Comparison of ENCODE assay signal across 26 cellular contexts in the genomic region with DNA sequence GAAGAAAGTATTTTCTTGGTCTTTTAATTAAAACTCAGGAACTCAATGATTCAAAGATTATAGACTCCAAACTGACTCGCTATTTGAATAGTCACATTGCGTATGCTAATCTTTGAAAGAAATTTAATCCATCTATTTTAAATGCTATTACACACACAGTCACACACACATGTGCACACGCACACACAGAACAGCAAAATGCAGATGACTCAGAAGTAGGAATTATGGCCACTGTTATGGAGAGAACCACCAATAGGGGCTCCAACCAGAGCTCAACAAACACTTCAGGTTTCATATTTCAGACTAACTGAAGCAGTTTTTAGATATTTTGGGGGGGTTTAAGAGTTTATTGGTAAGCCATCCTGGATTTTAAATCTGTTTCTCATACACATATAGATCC.
DNase-seq lines count a peak whose midpoint lies in the region; ATAC-seq, FAIRE-seq and TF ChIP-seq lines count a peak whose summit lies in the region.
"Had no signal": no experiment of that assay in that cellular context is flagged by ENCODE, and none has a peak within 500 bp of the region (broad histone marks: within the 10 kb centered on the region; RNA-seq: fewer than 3 reads in every experiment).

No MANE protein-coding gene starts in this region.

- H3K9ac ChIP-seq in mesenchymal stem cell (ENCODE audit: low read length), result no peak overlapping the region
- H3K9ac ChIP-seq: neural progenitor cell had no signal

- no peak overlapping the region for H2AFZ ChIP-seq in mesenchymal stem cell (ENCODE audit: low read depth, low read length)
- H2AFZ ChIP-seq: neural progenitor cell had no signal

- POLR2A ChIA-PET in CD8-positive, alpha-beta T cell (lab: Charles Lee), result no interaction called here

- H3K27ac ChIP-seq in mesenchymal stem cell (ENCODE audit: low read length, poor library complexity, severe bottlenecking), result peak overlapping the region; percentile 61
- H3K27ac ChIP-seq in CD8-positive, alpha-beta T cell (ENCODE audit: low read depth, low read length), result no peak overlapping the region
- no peak overlapping the region for H3K27ac ChIP-seq in ovary
- H3K27ac ChIP-seq: ascending aorta, neural progenitor cell, prostate gland, skin epidermis had no signal

- H3K4me3 ChIP-seq in astrocyte of the spinal cord (ENCODE audit: low read depth, low read length), result no peak overlapping the region
- no peak overlapping the region for H3K4me3 ChIP-seq in mesenchymal stem cell (ENCODE audit: insufficient read depth in 1 of 2, low read depth in 1 of 2, low read length in 2 of 2)
- no peak overlapping the region for H3K4me3 ChIP-seq in CD8-positive, alpha-beta T cell (ENCODE audit: low read depth, low read length)
- no peak overlapping the region for H3K4me3 ChIP-seq in ovary
- H3K4me3 ChIP-seq: ascending aorta, HAP-1, mucosa of descending colon, neural progenitor cell, prostate gland, skin epidermis had no signal

- intact Hi-C loops in CD8-positive, alpha-beta T cell (cut with DNase I, micrococcal nuclease), result no loop called here
- intact Hi-C loops in ovary (cut with DNase I), result no loop called here

- H3K36me3 Mint-ChIP-seq in CD8-positive, alpha-beta T cell, result no peaks in the 10 kb centered on the region
- H3K36me3 Mint-ChIP-seq: activated naive CD4-positive, alpha-beta T cell treated with anti-CD3 and anti-CD28 coated beads, Interleukin-2, amount 10 ng/mL, durations not matched to agents 7 days and 5 days; immature natural killer cell; neural progenitor cell had no signal

- peak overlapping the region; percentile 73 for H2AK5ac ChIP-seq in mesenchymal stem cell (ENCODE audit: low read length, severe bottlenecking)

- H2BK120ac ChIP-seq in mesenchymal stem cell (ENCODE audit: low read depth, low read length), result no peak overlapping the region

- H3K79me1 ChIP-seq in mesenchymal stem cell (replicated peaks; ENCODE audit: low read length, poor library complexity, severe bottlenecking), result no peaks in the 10 kb centered on the region

- no peak for ATAC-seq in CD8-positive, alpha-beta T cell
- ATAC-seq: activated CD4-positive, CD25-positive, alpha-beta regulatory T cell treated with anti-CD3 and anti-CD28 coated beads, Interleukin-2, amount 50 U/mL, for 24 hours; activated CD8-positive, alpha-beta T cell treated with anti-CD3 and anti-CD28 coated beads, Interleukin-2, amount 10 ng/mL, durations not matched to agents 7 days and 5 days; mucosa of descending colon; stimulated activated naive CD8-positive, alpha-beta T cell treated with anti-CD3 and anti-CD28 coated beads, Interleukin-15, Interleukin-2, amounts not matched to agents 100 U/mL and 50 U/mL, for 24 hours had no signal

- H3K9me3 ChIP-seq in mesenchymal stem cell (ENCODE audit: control insufficient read depth, low read length) (no peaks in the 10 kb centered on the region), ovary (no peaks in the 10 kb centered on the region)
- H3K9me3 ChIP-seq in CD8-positive, alpha-beta T cell (ENCODE audit: low read length), result no peaks in the 10 kb centered on the region
- H3K9me3 ChIP-seq: ascending aorta, HAP-1, mucosa of descending colon, prostate gland had no signal

- no peak overlapping the region for H3K4me3 Mint-ChIP-seq in CD8-positive, alpha-beta T cell
- H3K4me3 Mint-ChIP-seq: activated CD8-positive, alpha-beta T cell treated with anti-CD3 and anti-CD28 coated beads, Interleukin-2, amount 10 ng/mL, durations not matched to agents 7 days and 5 days; activated naive CD4-positive, alpha-beta T cell treated with anti-CD3 and anti-CD28 coated beads, Interleukin-2, amount 10 ng/mL, durations not matched to agents 7 days and 5 days; activated T-cell treated with anti-CD3 and anti-CD28 coated beads, Interleukin-2, amount 50 U/mL, for 24 hours; B cell; immature natural killer cell; neural progenitor cell had no signal

- no peak overlapping the region for H4K91ac ChIP-seq in mesenchymal stem cell (ENCODE audit: low read length)

- CTCF ChIA-PET in CD8-positive, alpha-beta T cell (lab: Charles Lee), result no interaction called here

- peak; percentile 15 for FAIRE-seq in H54 (lab: Jason Lieb, UNC)

- 97% methylated on average over 3 of the region's 3 CpGs for WGBS in mesenchymal stem cell
- 95 to 100% (median 96%) methylated on average over 3 of the region's 3 CpGs for WGBS in ovary, 3 donors

- H2BK12ac ChIP-seq in mesenchymal stem cell (ENCODE audit: low read length in 2 of 2), result no peak overlapping the region

- peaks cover 4% of the 10 kb centered on the region for H3K9me3 Mint-ChIP-seq in CD8-positive, alpha-beta T cell
- H3K9me3 Mint-ChIP-seq: activated naive CD4-positive, alpha-beta T cell treated with anti-CD3 and anti-CD28 coated beads, Interleukin-2, amount 10 ng/mL, durations not matched to agents 7 days and 5 days; neural progenitor cell had no signal

- no peak overlapping the region for H4K8ac ChIP-seq in mesenchymal stem cell (ENCODE audit: low read length)

- H2BK5ac ChIP-seq in mesenchymal stem cell (ENCODE audit: low read depth, low read length, poor library complexity, severe bottlenecking), result no peak overlapping the region

- no peak overlapping the region for H3K14ac ChIP-seq in mesenchymal stem cell (ENCODE audit: low read length in 2 of 2)

- no peak for TF ChIP-seq EP300 in ovary (IDR thresholded peaks at IDR 0.05)

- no peak for TF ChIP-seq CTCF in astrocyte of the spinal cord (IDR thresholded peaks at IDR 0.05; ENCODE audit: low read depth, low read length)
- no peak for TF ChIP-seq CTCF in CD8-positive, alpha-beta T cell (IDR thresholded peaks at IDR 0.05)
- no peak for TF ChIP-seq CTCF in ovary (IDR thresholded peaks at IDR 0.05)

- H3K4ac ChIP-seq in mesenchymal stem cell (ENCODE audit: low read depth in 1 of 2, low read length in 2 of 2), result no peak overlapping the region

- H3K36me3 ChIP-seq in mesenchymal stem cell (ENCODE audit: control insufficient read depth in 1 of 2, insufficient read depth in 2 of 2, low read depth in 1 of 2, low read length in 2 of 2), result no peaks in the 10 kb centered on the region
- H3K36me3 ChIP-seq in CD8-positive, alpha-beta T cell (ENCODE audit: insufficient read depth, low read length), result no peaks in the 10 kb centered on the region
- H3K36me3 ChIP-seq in ovary, result no peaks in the 10 kb centered on the region
- H3K36me3 ChIP-seq: ascending aorta, HAP-1, neural progenitor cell, prostate gland had no signal

- H3K4me1 Mint-ChIP-seq in CD8-positive, alpha-beta T cell (ENCODE audit: low read depth), result no peaks in the 10 kb centered on the region
- H3K4me1 Mint-ChIP-seq: activated naive CD4-positive, alpha-beta T cell treated with anti-CD3 and anti-CD28 coated beads, Interleukin-2, amount 10 ng/mL, durations not matched to agents 7 days and 5 days; B cell; immature natural killer cell had no signal

- H3K27me3 ChIP-seq in mesenchymal stem cell (ENCODE audit: control insufficient read depth in 1 of 2, insufficient read depth in 1 of 2, low read length in 2 of 2) (no peaks in the 10 kb centered on the region), ovary (peaks cover 3% of the 10 kb centered on the region)
- no peaks in the 10 kb centered on the region for H3K27me3 ChIP-seq in CD8-positive, alpha-beta T cell (ENCODE audit: insufficient read depth, low read length)
- H3K27me3 ChIP-seq: ascending aorta, neural progenitor cell had no signal

- DNase-seq in H54 (ENCODE audit: insufficient read length, low spot score) (no peak), LHCN-M2 (ENCODE audit: low read depth) (peak; percentile 53), astrocyte of the spinal cord (ENCODE audit: low read depth, low spot score) (peak; percentile 27), mesenchymal stem cell (peak; percentile 2), DMS153 treated with DMSO at 0.1 percent for 48 hours (lab: John Stamatoyannopoulos, UW; ENCODE audit: unreplicated experiment) (no peak), ovary (no peak)
- DNase-seq in CD8-positive, alpha-beta T cell, result no peak
- DNase-seq: activated CD8-positive, alpha-beta T cell treated with anti-CD3 and anti-CD28 coated beads, Interleukin-2, amount 10 ng/mL, durations not matched to agents 7 days and 5 days; activated naive CD4-positive, alpha-beta T cell treated with anti-CD3 and anti-CD28 coated beads, Interleukin-2, amount 10 ng/mL, durations not matched to agents 7 days and 5 days; activated T-cell treated with anti-CD3 and anti-CD28 coated beads, Interleukin-2, amount 50 U/mL, for 24 hours; effector CD8-positive, alpha-beta T cell; EL; immature natural killer cell; mucosa of descending colon; NCI-H2081 treated with DMSO at 0.1 percent for 48 hours; stimulated activated CD4-positive, alpha-beta T cell treated with anti-CD3 and anti-CD28 coated beads, Interleukin-2, amount 100 ng/mL, for 48 hours; stimulated activated naive CD8-positive, alpha-beta T cell treated with anti-CD3 and anti-CD28 coated beads, Interleukin-15, Interleukin-2, amounts not matched to agents 100 U/mL and 50 U/mL, for 24 hours; T-helper 9 cell; trophoblast cell had no signal

- no peak overlapping the region for H2BK15ac ChIP-seq in mesenchymal stem cell (ENCODE audit: low read depth, poor library complexity, severe bottlenecking)

- H3K4me2 ChIP-seq in mesenchymal stem cell (ENCODE audit: low read length, poor library complexity, severe bottlenecking), result no peak overlapping the region
- H3K4me2 ChIP-seq: neural progenitor cell had no signal

- in situ Hi-C loops in astrocyte of the spinal cord (cut with HindIII; ENCODE audit: low sequenced_read_pairs), result no loop called here

- H3K27me3 Mint-ChIP-seq in CD8-positive, alpha-beta T cell (ENCODE audit: low read depth), result no peaks in the 10 kb centered on the region
- H3K27me3 Mint-ChIP-seq: activated naive CD4-positive, alpha-beta T cell treated with anti-CD3 and anti-CD28 coated beads, Interleukin-2, amount 10 ng/mL, durations not matched to agents 7 days and 5 days; activated T-cell treated with anti-CD3 and anti-CD28 coated beads, Interleukin-2, amount 50 U/mL, for 24 hours; B cell had no signal

- H3K18ac ChIP-seq in mesenchymal stem cell (ENCODE audit: low read depth in 1 of 2, low read length in 2 of 2), result no peak overlapping the region

- no peak overlapping the region for H3K27ac Mint-ChIP-seq in CD8-positive, alpha-beta T cell
- H3K27ac Mint-ChIP-seq: activated CD8-positive, alpha-beta T cell treated with anti-CD3 and anti-CD28 coated beads, Interleukin-2, amount 10 ng/mL, durations not matched to agents 7 days and 5 days; activated naive CD4-positive, alpha-beta T cell treated with anti-CD3 and anti-CD28 coated beads, Interleukin-2, amount 10 ng/mL, durations not matched to agents 7 days and 5 days; activated T-cell treated with anti-CD3 and anti-CD28 coated beads, Interleukin-2, amount 50 U/mL, for 24 hours; B cell; immature natural killer cell; neural progenitor cell had no signal

- no peak overlapping the region for H3K23ac ChIP-seq in mesenchymal stem cell (ENCODE audit: low read length in 2 of 2)

- H3K4me1 ChIP-seq in mesenchymal stem cell (ENCODE audit: control insufficient read depth, insufficient read depth, low read depth, low read length), result no peaks in the 10 kb centered on the region
- H3K4me1 ChIP-seq in CD8-positive, alpha-beta T cell (ENCODE audit: insufficient read depth, low read length), result no peaks in the 10 kb centered on the region
- no peaks in the 10 kb centered on the region for H3K4me1 ChIP-seq in ovary (ENCODE audit: insufficient read depth)
- H3K4me1 ChIP-seq: ascending aorta, neural progenitor cell, prostate gland had no signal

- TF ChIP-seq POLR2A in H54 (IDR thresholded peaks at IDR 0.05; ENCODE audit: low read depth, low read length) (no peak), ovary (IDR thresholded peaks at IDR 0.05) (no peak)

Comparison
In these comparisons a context has a peak if more than half of its experiments do, and no peak if none do; other contexts are left out.
1. DNase-seq: peak in LHCN-M2 (single experiment), astrocyte of the spinal cord (single experiment) and mesenchymal stem cell (single experiment); none in H54 (single experiment), CD8-positive, alpha-beta T cell (0 of 7), DMS153 treated with DMSO at 0.1 percent for 48 hours (single experiment) and ovary (0 of 5).